Comparison of ENCODE assay signal across 1 cellular context in genomic region chr1:153552335-153552734, GRCh38.
TF ChIP-seq lines count a peak whose summit lies in the region.

No MANE protein-coding gene starts in this region.

TF ChIP-seq in GM12878, 131 proteins besides CTCF, POLR2A, EP300 and RAD21:
- TF ChIP-seq TCF12 (IDR thresholded peaks at IDR 0.05; ENCODE audit: low read depth, low read length), result no peak
- TF ChIP-seq MLLT1 (IDR thresholded peaks at IDR 0.05), result no peak
- TF ChIP-seq RAD51 (IDR thresholded peaks at IDR 0.05), result no peak
- no peak for TF ChIP-seq BRCA1 (IDR thresholded peaks at IDR 0.05; ENCODE audit: low read depth, low read length)
- no peak for TF ChIP-seq RELB (IDR thresholded peaks at IDR 0.05; ENCODE audit: low read depth)
- TF ChIP-seq SKIL (IDR thresholded peaks at IDR 0.05; ENCODE audit: low read depth, poor library complexity, severe bottlenecking), result no peak
- TF ChIP-seq RB1 (IDR thresholded peaks at IDR 0.05; ENCODE audit: borderline replicate concordance), result no peak
- no peak for TF ChIP-seq SMARCA5 (IDR thresholded peaks at IDR 0.05)
- no peak for TF ChIP-seq ZBTB33 (IDR thresholded peaks at IDR 0.05)
- TF ChIP-seq IRF5 (IDR thresholded peaks at IDR 0.05; ENCODE audit: borderline replicate concordance), result no peak
- TF ChIP-seq MAX (IDR thresholded peaks at IDR 0.05; ENCODE audit: low read depth, low read length), result no peak
- TF ChIP-seq IKZF2 (IDR thresholded peaks at IDR 0.05), result no peak
- TF ChIP-seq STAT1 (conservative IDR thresholded peaks at IDR 0.05), result no peak
- no peak for TF ChIP-seq SIN3A (IDR thresholded peaks at IDR 0.05; ENCODE audit: low read depth, low read length)
- TF ChIP-seq NFYA (IDR thresholded peaks at IDR 0.05; ENCODE audit: borderline replicate concordance, low read depth, low read length), result no peak
- TF ChIP-seq ZNF207 (IDR thresholded peaks at IDR 0.05; ENCODE audit: borderline replicate concordance), result no peak
- TF ChIP-seq LARP7 (IDR thresholded peaks at IDR 0.05), result no peak
- TF ChIP-seq DPF2 (IDR thresholded peaks at IDR 0.05), result no peak
